ENCODE assay signal across 25 cellular contexts in genomic region chr9:37761511-37761910, GRCh38. TPM values are rescaled to one million over a fixed set of nuclear protein-coding genes. Genes with fewer than 3 reads are reported as not detected.
A peak's percentile ranks its signal among the peaks of the same experiment; 100 is the strongest.
DNase-seq lines count a peak whose midpoint lies in the region; ATAC-seq, FAIRE-seq and TF ChIP-seq lines count a peak whose summit lies in the region.
"Had no signal": no experiment of that assay in that cellular context is flagged by ENCODE, and none has a peak within 500 bp of the region (broad histone marks: within the 10 kb centered on the region; RNA-seq: fewer than 3 reads in every experiment).

No MANE protein-coding gene starts in this region.

- TF ChIP-seq CTCF in bronchial epithelial cell (IDR thresholded peaks at IDR 0.05; ENCODE audit: insufficient read depth, low read length, severe bottlenecking) (no peak), fibroblast of villous mesenchyme (IDR thresholded peaks at IDR 0.05; ENCODE audit: insufficient read depth, low read depth, low read length) (no peak)

- no peaks in the 10 kb centered on the region for H3K27me3 ChIP-seq in bronchial epithelial cell (ENCODE audit: control insufficient read depth, insufficient read depth, low read length)
- H3K27me3 ChIP-seq: heart left ventricle, neural progenitor cell, upper lobe of left lung had no signal

- ATAC-seq in activated naive CD4-positive, alpha-beta T cell treated with anti-CD3 and anti-CD28 coated beads, Interleukin-2, amount 50 U/mL, for 72 hours: no peak
- ATAC-seq in stimulated activated effector memory CD8-positive, alpha-beta T cell treated with anti-CD3 and anti-CD28 coated beads, Interleukin-12 subunit alpha, Interleukin-12 subunit beta, amount 100 ng/mL, for 72 hours: no peak
- no peak for ATAC-seq in GM18870 (IDR thresholded peaks at IDR 0.05; ENCODE audit: unreplicated experiment)
- ATAC-seq in HG03025 (IDR thresholded peaks at IDR 0.05; ENCODE audit: low FRiP score, unreplicated experiment): no peak
- no peak for ATAC-seq in GM19455 (IDR thresholded peaks at IDR 0.05; ENCODE audit: unreplicated experiment)
- ATAC-seq: activated T-cell treated with anti-CD3 and anti-CD28 coated beads, Interleukin-2, amount 50 U/mL, for 4 hours; heart left ventricle; HepG2 had no signal

- H3K4me1 Mint-ChIP-seq in activated naive CD4-positive, alpha-beta T cell treated with anti-CD3 and anti-CD28 coated beads, Interleukin-2, amount 50 U/mL, for 24 hours: peaks cover 21% of the 10 kb centered on the region
- peaks cover 10% of the 10 kb centered on the region for H3K4me1 Mint-ChIP-seq in stimulated activated effector memory CD8-positive, alpha-beta T cell treated with anti-CD3 and anti-CD28 coated beads, Interleukin-12 subunit alpha, Interleukin-12 subunit beta, amount 100 ng/mL, for 72 hours
- H3K4me1 Mint-ChIP-seq: activated CD4-positive, alpha-beta memory T cell treated with anti-CD3 and anti-CD28 coated beads, Interleukin-2, amount 10 ng/mL, durations not matched to agents 7 days and 5 days; mesothelial cell of epicardium; neural progenitor cell had no signal

- peaks cover 8% of the 10 kb centered on the region for H3K36me3 Mint-ChIP-seq in activated naive CD4-positive, alpha-beta T cell treated with anti-CD3 and anti-CD28 coated beads, Interleukin-2, amount 50 U/mL, for 24 hours
- peaks cover 5 to 27% of the 10 kb centered on the region in 2 donors for H3K36me3 Mint-ChIP-seq in activated naive CD4-positive, alpha-beta T cell treated with anti-CD3 and anti-CD28 coated beads, Interleukin-2, amount 50 U/mL, for 72 hours
- H3K36me3 Mint-ChIP-seq in stimulated activated effector memory CD8-positive, alpha-beta T cell treated with anti-CD3 and anti-CD28 coated beads, Interleukin-12 subunit alpha, Interleukin-12 subunit beta, amount 100 ng/mL, for 72 hours: peaks cover 32% of the 10 kb centered on the region

- FAIRE-seq in bronchial epithelial cell (lab: Jason Lieb, UNC): no peak
- FAIRE-seq: endothelial cell of umbilical vein, HepG2, keratinocyte had no signal

- DNase-seq in activated naive CD4-positive, alpha-beta T cell treated with anti-CD3 and anti-CD28 coated beads, Interleukin-2, amount 50 U/mL, for 72 hours (ENCODE audit: low spot score in 2 of 2): no peak
- DNase-seq in bronchial epithelial cell (ENCODE audit: low read depth) (peak; percentile 13), fibroblast of villous mesenchyme (ENCODE audit: low read depth) (peak; percentile 55)
- no peak for DNase-seq in stimulated activated effector memory CD8-positive, alpha-beta T cell treated with anti-CD3 and anti-CD28 coated beads, Interleukin-12 subunit alpha, Interleukin-12 subunit beta, amount 100 ng/mL, for 72 hours (ENCODE audit: low spot score in 2 of 2)
- DNase-seq: activated CD4-positive, alpha-beta memory T cell treated with anti-CD3 and anti-CD28 coated beads, Interleukin-2, amount 10 ng/mL, durations not matched to agents 7 days and 5 days; activated T-cell treated with anti-CD3 and anti-CD28 coated beads, Interleukin-2, amount 50 U/mL, for 4 hours; CD4-positive, alpha-beta memory T cell; DMS79 treated with DMSO at 0.1 percent for 48 hours; heart left ventricle; NCI-H187 treated with DMSO at 0.1 percent for 48 hours; NCI-H446 treated with DMSO at 0.1 percent for 48 hours; retina; stimulated activated CD4-positive, alpha-beta T cell treated with anti-CD3 and anti-CD28 coated beads, Interleukin-15, amount 100 ng/mL, for 24 hours; stimulated activated naive CD4-positive, alpha-beta T cell; SW 1271; upper lobe of left lung had no signal

- H3K27ac Mint-ChIP-seq in activated naive CD4-positive, alpha-beta T cell treated with anti-CD3 and anti-CD28 coated beads, Interleukin-2, amount 50 U/mL, for 24 hours: peak overlapping the region; percentile 15
- H3K27ac Mint-ChIP-seq in activated naive CD4-positive, alpha-beta T cell treated with anti-CD3 and anti-CD28 coated beads, Interleukin-2, amount 50 U/mL, for 72 hours: peak overlapping the region in 1 of 2 donors; percentile 22
- peak overlapping the region; percentile 21 for H3K27ac Mint-ChIP-seq in stimulated activated effector memory CD8-positive, alpha-beta T cell treated with anti-CD3 and anti-CD28 coated beads, Interleukin-12 subunit alpha, Interleukin-12 subunit beta, amount 100 ng/mL, for 72 hours
- H3K27ac Mint-ChIP-seq: activated CD4-positive, alpha-beta memory T cell treated with anti-CD3 and anti-CD28 coated beads, Interleukin-2, amount 10 ng/mL, durations not matched to agents 7 days and 5 days; mesothelial cell of epicardium; neural progenitor cell had no signal

- H3K4me3 Mint-ChIP-seq in activated naive CD4-positive, alpha-beta T cell treated with anti-CD3 and anti-CD28 coated beads, Interleukin-2, amount 50 U/mL, for 24 hours: no peak overlapping the region
- H3K4me3 Mint-ChIP-seq in stimulated activated effector memory CD8-positive, alpha-beta T cell treated with anti-CD3 and anti-CD28 coated beads, Interleukin-12 subunit alpha, Interleukin-12 subunit beta, amount 100 ng/mL, for 72 hours: no peak overlapping the region
- H3K4me3 Mint-ChIP-seq: activated CD4-positive, alpha-beta memory T cell treated with anti-CD3 and anti-CD28 coated beads, Interleukin-2, amount 10 ng/mL, durations not matched to agents 7 days and 5 days; activated T-cell treated with anti-CD3 and anti-CD28 coated beads, Interleukin-2, amount 50 U/mL, for 4 hours; CD4-positive, alpha-beta memory T cell; mesothelial cell of epicardium; neural progenitor cell had no signal

- H3K4me3 ChIP-seq in bronchial epithelial cell (ENCODE audit: low read depth, low read length) (no peak overlapping the region), fibroblast of villous mesenchyme (ENCODE audit: low read depth, low read length) (no peak overlapping the region)
- H3K4me3 ChIP-seq: heart left ventricle, neural progenitor cell, upper lobe of left lung had no signal

- H3K27me3 Mint-ChIP-seq in activated naive CD4-positive, alpha-beta T cell treated with anti-CD3 and anti-CD28 coated beads, Interleukin-2, amount 50 U/mL, for 24 hours: no peaks in the 10 kb centered on the region
- H3K27me3 Mint-ChIP-seq: activated CD4-positive, alpha-beta memory T cell treated with anti-CD3 and anti-CD28 coated beads, Interleukin-2, amount 10 ng/mL, durations not matched to agents 7 days and 5 days; CD4-positive, alpha-beta memory T cell had no signal

- H3K36me3 ChIP-seq in bronchial epithelial cell (ENCODE audit: control insufficient read depth, insufficient read depth, low read length): no peaks in the 10 kb centered on the region
- H3K36me3 ChIP-seq: neural progenitor cell had no signal

- no peaks in the 10 kb centered on the region for H3K9me3 Mint-ChIP-seq in activated naive CD4-positive, alpha-beta T cell treated with anti-CD3 and anti-CD28 coated beads, Interleukin-2, amount 50 U/mL, for 24 hours
- H3K9me3 Mint-ChIP-seq in activated naive CD4-positive, alpha-beta T cell treated with anti-CD3 and anti-CD28 coated beads, Interleukin-2, amount 50 U/mL, for 72 hours: no peaks in the 10 kb centered on the region
- no peaks in the 10 kb centered on the region for H3K9me3 Mint-ChIP-seq in stimulated activated effector memory CD8-positive, alpha-beta T cell treated with anti-CD3 and anti-CD28 coated beads, Interleukin-12 subunit alpha, Interleukin-12 subunit beta, amount 100 ng/mL, for 72 hours
- H3K9me3 Mint-ChIP-seq: activated CD4-positive, alpha-beta memory T cell treated with anti-CD3 and anti-CD28 coated beads, Interleukin-2, amount 10 ng/mL, durations not matched to agents 7 days and 5 days; activated T-cell treated with anti-CD3 and anti-CD28 coated beads, Interleukin-2, amount 50 U/mL, for 4 hours; CD4-positive, alpha-beta memory T cell; neural progenitor cell had no signal

RNA-seq across cellular contexts. Expression of gene TRMT10B, which starts 7.9 kb away (rescaled TPM):
- total RNA-seq in activated naive CD4-positive, alpha-beta T cell treated with anti-CD3 and anti-CD28 coated beads, Interleukin-2, amount 50 U/mL, for 72 hours: 10 to 100 TPM in 1 of 2 donors, 1 to 10 TPM in 1; 7.8 to 14.3 TPM
- 3.2 TPM in 2 replicates for total RNA-seq in bronchial epithelial cell
- 2.2 and 3.5 TPM in 2 replicates for total RNA-seq in fibroblast of villous mesenchyme

RNA-seq across cellular contexts. Expression of gene EXOSC3, which starts 23.4 kb away (rescaled TPM):
- 100 to 1,000 TPM in 1 of 2 donors, 10 to 100 TPM in 1; 79.3 to 106 TPM for total RNA-seq in activated naive CD4-positive, alpha-beta T cell treated with anti-CD3 and anti-CD28 coated beads, Interleukin-2, amount 50 U/mL, for 72 hours
- total RNA-seq in bronchial epithelial cell (25.8 and 37.0 TPM in 2 replicates), fibroblast of villous mesenchyme (28.3 and 30.2 TPM in 2 replicates)

RNA-seq across cellular contexts. Expression of gene DCAF10, which starts 39.1 kb away (rescaled TPM):
- 10 to 100 TPM in 1 of 2 donors, 1 to 10 TPM in 1; 6.9 to 17.4 TPM for total RNA-seq in activated naive CD4-positive, alpha-beta T cell treated with anti-CD3 and anti-CD28 coated beads, Interleukin-2, amount 50 U/mL, for 72 hours
- total RNA-seq in bronchial epithelial cell (24.7 and 29.5 TPM in 2 replicates), fibroblast of villous mesenchyme (22.2 and 24.2 TPM in 2 replicates)

Comparison
In these comparisons a context has a peak if more than half of its experiments do, and no peak if none do; other contexts are left out.
1. DNase-seq: peak in bronchial epithelial cell (single experiment) and fibroblast of villous mesenchyme (single experiment); none in activated naive CD4-positive, alpha-beta T cell treated with anti-CD3 and anti-CD28 coated beads, Interleukin-2, amount 50 U/mL, for 72 hours (0 of 2) and stimulated activated effector memory CD8-positive, alpha-beta T cell treated with anti-CD3 and anti-CD28 coated beads, Interleukin-12 subunit alpha, Interleukin-12 subunit beta, amount 100 ng/mL, for 72 hours (0 of 2).